In genomic region chr10:43292745-43293676, GRCh38 we compare ENCODE assay signal across 8 cellular contexts. TPM values are rescaled to one million over a fixed set of nuclear protein-coding genes. Genes with fewer than 3 reads are reported as not detected.
A peak's percentile ranks its signal among the peaks of the same experiment; 100 is the strongest.
DNase-seq lines count a peak whose midpoint lies in the region; ATAC-seq and TF ChIP-seq lines count a peak whose summit lies in the region.
"Had no signal": no experiment of that assay in that cellular context is flagged by ENCODE, and none has a peak within 500 bp of the region (broad histone marks: within the 10 kb centered on the region; RNA-seq: fewer than 3 reads in every experiment).

No MANE protein-coding gene starts in this region.

- no peaks in the 10 kb centered on the region for H3K4me1 ChIP-seq in parathyroid adenoma

- no peaks in the 10 kb centered on the region for H3K79me2 ChIP-seq in parathyroid adenoma

- H3K27me3 Mint-ChIP-seq in activated naive CD4-positive, alpha-beta T cell treated with anti-CD3 and anti-CD28 coated beads, Interleukin-2, amount 50 U/mL, for 24 hours: no peaks in the 10 kb centered on the region

- H3K27ac ChIP-seq in parathyroid adenoma: no peak overlapping the region

- peak overlapping the region; percentile 40 for H2AFZ ChIP-seq in parathyroid adenoma

- H3K36me3 Mint-ChIP-seq in activated naive CD4-positive, alpha-beta T cell treated with anti-CD3 and anti-CD28 coated beads, Interleukin-2, amount 50 U/mL, for 24 hours: no peaks in the 10 kb centered on the region
- H3K36me3 Mint-ChIP-seq: activated naive CD8-positive, alpha-beta T cell had no signal

- H3K4me3 Mint-ChIP-seq in activated naive CD4-positive, alpha-beta T cell treated with anti-CD3 and anti-CD28 coated beads, Interleukin-2, amount 50 U/mL, for 24 hours: no peak overlapping the region
- H3K4me3 Mint-ChIP-seq: activated naive CD8-positive, alpha-beta T cell had no signal

- no peaks in the 10 kb centered on the region for H3K9me3 ChIP-seq in parathyroid adenoma (ENCODE audit: control insufficient read depth, low read length)

- peaks cover 43% of the 10 kb centered on the region for H3K4me1 Mint-ChIP-seq in activated naive CD4-positive, alpha-beta T cell treated with anti-CD3 and anti-CD28 coated beads, Interleukin-2, amount 50 U/mL, for 24 hours

- no peak overlapping the region for H3K4me3 ChIP-seq in parathyroid adenoma (ENCODE audit: low read depth, low read length)

- peak; percentile 77 for TF ChIP-seq CTCF in GM10266 (IDR thresholded peaks at IDR 0.05; ENCODE audit: control insufficient read depth, insufficient read depth, low read depth, missing control alignments)
- TF ChIP-seq CTCF in parathyroid adenoma (IDR thresholded peaks at IDR 0.05): peak; percentile 69

- ATAC-seq in HG03432 (IDR thresholded peaks at IDR 0.05; ENCODE audit: unreplicated experiment): peak; percentile 66
- ATAC-seq in GM19023 (IDR thresholded peaks at IDR 0.05; ENCODE audit: unreplicated experiment): no peak

- H3K4me2 ChIP-seq in parathyroid adenoma (ENCODE audit: low read length): no peak overlapping the region

- peak; percentile 59 for DNase-seq in GM10266 (ENCODE audit: extremely low spot score)
- DNase-seq in OCI-M1 (lab: John Stamatoyannopoulos, UW): peak; percentile 77
- DNase-seq in glomerular endothelial cell (ENCODE audit: extremely low read depth, low read depth, low spot score): peak; percentile 27

- H3K36me3 ChIP-seq in parathyroid adenoma (ENCODE audit: control insufficient read depth, insufficient read depth, low read length): no peaks in the 10 kb centered on the region

- no peaks in the 10 kb centered on the region for H3K9me3 Mint-ChIP-seq in activated naive CD4-positive, alpha-beta T cell treated with anti-CD3 and anti-CD28 coated beads, Interleukin-2, amount 50 U/mL, for 24 hours

- no peak overlapping the region for H3K9ac ChIP-seq in parathyroid adenoma

- H3K27me3 ChIP-seq in parathyroid adenoma (ENCODE audit: control insufficient read depth, insufficient read depth, low read length): no peaks in the 10 kb centered on the region

- peak overlapping the region; percentile 19 for H3K27ac Mint-ChIP-seq in activated naive CD4-positive, alpha-beta T cell treated with anti-CD3 and anti-CD28 coated beads, Interleukin-2, amount 50 U/mL, for 24 hours

RNA-seq across cellular contexts. Expression of gene RASGEF1A, which starts 26.1 kb away (rescaled TPM):
- total RNA-seq in glomerular endothelial cell: 0.97 and 1.5 TPM in 2 replicates

Comparison
In these comparisons a context has a peak if more than half of its experiments do, and no peak if none do; other contexts are left out.
1. DNase-seq: peak in every context shown above with its lines; median percentile 77 in OCI-M1; 59 in GM10266; 27 in glomerular endothelial cell.